ENCODE assay signal across 9 cellular contexts in genomic region chr2:134232868-134233732, GRCh38. TPM values are rescaled to one million over a fixed set of nuclear protein-coding genes. Genes with fewer than 3 reads are reported as not detected.
DNase-seq lines count a peak whose midpoint lies in the region; ATAC-seq and TF ChIP-seq lines count a peak whose summit lies in the region.
"Had no signal": no experiment of that assay in that cellular context is flagged by ENCODE, and none has a peak within 500 bp of the region (broad histone marks: within the 10 kb centered on the region; RNA-seq: fewer than 3 reads in every experiment).

No MANE protein-coding gene starts in this region.

- peak; percentile 33 for ATAC-seq in HG02870 (IDR thresholded peaks at IDR 0.05; ENCODE audit: unreplicated experiment)
- ATAC-seq in lung (ENCODE audit: insufficient read depth, low FRiP score) = peak; percentile 41
- ATAC-seq: A549 had no signal

- in situ Hi-C loops in ACHN (cut with HindIII; ENCODE audit: low pct_ligation_motif_present, low pct_unique_long_range_greater_than_20kb, low sequenced_read_pairs) (no loop called here), HAP-1 (cut with MboI; ENCODE audit: low sequenced_read_pairs) (loop anchor here (10.0 kb wide), 1 partner anchor 108 kb away; no protein-coding TSS in a partner anchor)

- POLR2A ChIA-PET in PC-9 (lab: Charles Lee; ENCODE audit: unreplicated experiment) = interaction anchor here (0.6 kb wide), 1 partner anchor 112 kb away, joined by 6 read pairs; no protein-coding TSS in a partner anchor

- no peaks in the 10 kb centered on the region for H3K79me2 ChIP-seq in PC-9 (ENCODE audit: low read depth)

- H3K4me1 ChIP-seq in PC-9 (replicated peaks; ENCODE audit: insufficient read depth) = peaks cover 35% of the 10 kb centered on the region
- peaks cover 2 to 26% of the 10 kb centered on the region in 2 donors for H3K4me1 ChIP-seq in lung (ENCODE audit: control insufficient read depth in 2 of 2, insufficient read depth in 2 of 2, low read length in 2 of 2)
- H3K4me1 ChIP-seq in SJCRH30 = peaks cover 4% of the 10 kb centered on the region
- peaks cover 6% of the 10 kb centered on the region for H3K4me1 ChIP-seq in HAP-1
- H3K4me1 ChIP-seq: A549 had no signal

- no TSS peak for BruUV-seq in PC-9 (replicated peaks; lab: Mats Ljungman, UMichigan)

- peaks cover 24% of the 10 kb centered on the region; the same call in 1 of the 2 replicates for H3F3A ChIP-seq in PC-9 (ENCODE audit: insufficient read depth, low read depth)

- 61 to 79% methylated on average over 2 of the region's 2 CpGs for WGBS in lung, 2 donors

- H2AFZ ChIP-seq in PC-9 = no peak overlapping the region

- no peaks in the 10 kb centered on the region; the same call in 1 of the 2 replicates for H3K9me3 ChIP-seq in PC-9 (ENCODE audit: insufficient read depth, low read depth)
- H3K9me3 ChIP-seq in lung (ENCODE audit: control insufficient read depth in 2 of 2, insufficient read depth in 1 of 2, low read length in 1 of 2) = no peaks in the 10 kb centered on the region
- H3K9me3 ChIP-seq in SJCRH30 (replicated peaks) = peaks cover 3% of the 10 kb centered on the region
- H3K9me3 ChIP-seq in HAP-1 = peaks cover 6% of the 10 kb centered on the region

- no peaks in the 10 kb centered on the region for H4K20me1 ChIP-seq in PC-9 (ENCODE audit: insufficient read depth)

- H3K4me3 ChIP-seq in PC-9 (no peak overlapping the region), lung (no peak overlapping the region), SJCRH30 (no peak overlapping the region), HAP-1 (no peak overlapping the region)
- H3K4me3 ChIP-seq: A549 had no signal

- H3K36me3 ChIP-seq in PC-9 (ENCODE audit: low read depth) = no peaks in the 10 kb centered on the region
- H3K36me3 ChIP-seq in lung (ENCODE audit: control insufficient read depth in 2 of 2, insufficient read depth in 2 of 2, low read length in 2 of 2) = no peaks in the 10 kb centered on the region
- H3K36me3 ChIP-seq in SJCRH30 = peaks cover 3% of the 10 kb centered on the region; the same call in 1 of the 2 replicates
- H3K36me3 ChIP-seq in HAP-1 (replicated peaks) = no peaks in the 10 kb centered on the region

- H3K4me2 ChIP-seq in PC-9 = peak overlapping the region; percentile 54
- H3K4me2 ChIP-seq: A549 had no signal

- CTCF ChIA-PET in PC-9 (lab: Charles Lee) = no interaction called here

- H3K9me2 ChIP-seq in PC-9 (ENCODE audit: insufficient read depth) = no peaks in the 10 kb centered on the region

- intact Hi-C loops in PC-9 (cut with micrococcal nuclease; ENCODE audit: unreplicated experiment) = no loop called here

- H3K27ac ChIP-seq in PC-9 = peak overlapping the region; percentile 54
- peak overlapping the region in 1 of 2 donors; percentile 6 for H3K27ac ChIP-seq in lung (ENCODE audit: low read depth in 1 of 2, low read length in 1 of 2)
- H3K27ac ChIP-seq in SJCRH30 = no peak overlapping the region
- H3K27ac ChIP-seq: A549 had no signal

- no peaks in the 10 kb centered on the region for H3K27me3 ChIP-seq in PC-9 (ENCODE audit: insufficient read depth, low read depth)
- H3K27me3 ChIP-seq in lung (ENCODE audit: control insufficient read depth, insufficient read depth) = no peaks in the 10 kb centered on the region
- H3K27me3 ChIP-seq in SJCRH30 = no peaks in the 10 kb centered on the region
- no peaks in the 10 kb centered on the region for H3K27me3 ChIP-seq in HAP-1 (ENCODE audit: low read depth)

- peak; percentile 12 for DNase-seq in SKM-1 treated with dmso at 0.1 percent for 144 hours (lab: John Stamatoyannopoulos, UW; ENCODE audit: unreplicated experiment)
- no peak for DNase-seq in SKM-1 (lab: John Stamatoyannopoulos, UW; ENCODE audit: unreplicated experiment)
- peak in 1 of 2 experiments; percentile 76 for DNase-seq in PC-9
- DNase-seq in lung (ENCODE audit: low spot score) = no peak
- no peak for DNase-seq in SJCRH30
- no peak for DNase-seq in ACHN
- no peak for DNase-seq in HAP-1 (ENCODE audit: low spot score in 2 of 2)

- TF ChIP-seq CTCF in PC-9 (conservative IDR thresholded peaks at IDR 0.05) = no peak
- no peak for TF ChIP-seq CTCF in lung (IDR thresholded peaks at IDR 0.05; ENCODE audit: control extremely low read depth, extremely low read depth)

RNA-seq across cellular contexts. Expression of gene MGAT5, which starts 20.8 kb away (rescaled TPM):
- total RNA-seq in PC-9 (2021) (33.5 and 37.7 TPM in 2 replicates), lung (10 to 100 TPM; 48.0 to 53.7 TPM)
- 10 to 100 TPM in 1 of 2 donors, 1 to 10 TPM in 1; 3.6 to 14.6 TPM for polyA plus RNA-seq in lung
- 95.3 and 98.0 TPM in 2 replicates for total RNA-seq in SJCRH30 (2014; rRNA removed; shearing (Covaris generic))
